1 cellular context compared by ENCODE assay signal in genomic region chr1:110151175-110151715, GRCh38.
TF ChIP-seq lines count a peak whose summit lies in the region.

No MANE protein-coding gene starts in this region.

TF ChIP-seq in GM12891, 5 proteins besides CTCF, POLR2A, EP300 and RAD21:
- TF ChIP-seq POU2F2 (IDR thresholded peaks at IDR 0.05; ENCODE audit: low read depth, low read length) (no peak), POLR2AphosphoS5 (IDR thresholded peaks at IDR 0.05; ENCODE audit: low read depth, low read length) (no peak), TAF1 (IDR thresholded peaks at IDR 0.05; ENCODE audit: low read depth, low read length) (no peak), PAX5 (IDR thresholded peaks at IDR 0.05; ENCODE audit: insufficient read depth, low read length, severe bottlenecking) (no peak), SPI1 (IDR thresholded peaks at IDR 0.05; ENCODE audit: low read depth, low read length) (no peak)
